In the genomic region with DNA sequence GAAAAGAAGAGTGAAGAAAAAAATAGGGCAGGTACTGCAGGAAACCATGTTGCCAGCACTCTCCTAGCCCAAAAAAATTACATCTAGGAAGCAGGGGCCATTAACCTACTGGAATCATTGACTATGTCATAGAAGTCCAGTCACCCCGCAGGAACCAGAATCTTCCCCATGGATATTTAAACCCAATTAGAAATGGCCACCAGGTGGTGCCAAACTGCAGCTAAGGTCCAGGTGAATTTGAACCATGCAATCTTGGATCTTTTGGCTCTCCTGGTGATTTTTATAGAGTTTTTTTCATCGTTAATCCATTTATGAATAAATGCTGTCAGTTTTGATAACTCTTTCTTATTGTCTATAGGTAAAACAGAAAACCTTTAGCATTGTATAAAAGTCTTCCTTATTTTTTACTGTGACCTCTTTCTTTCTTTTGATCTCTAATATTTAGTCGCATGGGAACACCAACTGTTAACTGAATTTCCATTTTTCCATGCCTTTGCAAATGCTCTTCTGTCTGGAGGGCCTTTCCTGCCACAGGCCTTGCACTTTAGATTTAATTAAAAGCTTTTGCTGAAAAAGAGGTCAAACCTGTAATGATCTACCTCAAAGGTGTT, we compare ENCODE assay signal across 1 cellular context.
TF ChIP-seq lines count a peak whose summit lies in the region.

No MANE protein-coding gene starts in this region.

TF ChIP-seq in HepG2, 621 proteins besides CTCF, POLR2A, EP300 and RAD21 (continued from another document):
- TF ChIP-seq, protein P1, sequence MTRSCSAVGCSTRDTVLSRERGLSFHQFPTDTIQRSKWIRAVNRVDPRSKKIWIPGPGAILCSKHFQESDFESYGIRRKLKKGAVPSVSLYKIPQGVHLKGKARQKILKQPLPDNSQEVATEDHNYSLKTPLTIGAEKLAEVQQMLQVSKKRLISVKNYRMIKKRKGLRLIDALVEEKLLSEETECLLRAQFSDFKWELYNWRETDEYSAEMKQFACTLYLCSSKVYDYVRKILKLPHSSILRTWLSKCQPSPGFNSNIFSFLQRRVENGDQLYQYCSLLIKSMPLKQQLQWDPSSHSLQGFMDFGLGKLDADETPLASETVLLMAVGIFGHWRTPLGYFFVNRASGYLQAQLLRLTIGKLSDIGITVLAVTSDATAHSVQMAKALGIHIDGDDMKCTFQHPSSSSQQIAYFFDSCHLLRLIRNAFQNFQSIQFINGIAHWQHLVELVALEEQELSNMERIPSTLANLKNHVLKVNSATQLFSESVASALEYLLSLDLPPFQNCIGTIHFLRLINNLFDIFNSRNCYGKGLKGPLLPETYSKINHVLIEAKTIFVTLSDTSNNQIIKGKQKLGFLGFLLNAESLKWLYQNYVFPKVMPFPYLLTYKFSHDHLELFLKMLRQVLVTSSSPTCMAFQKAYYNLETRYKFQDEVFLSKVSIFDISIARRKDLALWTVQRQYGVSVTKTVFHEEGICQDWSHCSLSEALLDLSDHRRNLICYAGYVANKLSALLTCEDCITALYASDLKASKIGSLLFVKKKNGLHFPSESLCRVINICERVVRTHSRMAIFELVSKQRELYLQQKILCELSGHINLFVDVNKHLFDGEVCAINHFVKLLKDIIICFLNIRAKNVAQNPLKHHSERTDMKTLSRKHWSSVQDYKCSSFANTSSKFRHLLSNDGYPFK (CRISPR knock-in tag; IDR thresholded peaks at IDR 0.05; ENCODE audit: borderline replicate concordance) = no peak
- no peak for TF ChIP-seq BRCA1 (CRISPR knock-in tag; IDR thresholded peaks at IDR 0.05)
- no peak for TF ChIP-seq GLI4 (CRISPR knock-in tag; IDR thresholded peaks at IDR 0.05; ENCODE audit: borderline replicate concordance)
- TF ChIP-seq REL (CRISPR knock-in tag; conservative IDR thresholded peaks at IDR 0.05) = no peak
